ENCODE assay signal across 10 cellular contexts in genomic region chr21:36542312-36543101, GRCh38.
DNase-seq lines count a peak whose midpoint lies in the region; ATAC-seq and TF ChIP-seq lines count a peak whose summit lies in the region.
"Had no signal": no experiment of that assay in that cellular context is flagged by ENCODE, and none has a peak within 500 bp of the region (broad histone marks: within the 10 kb centered on the region; RNA-seq: fewer than 3 reads in every experiment).

No MANE protein-coding gene starts in this region.

- H3K9ac ChIP-seq in iPS-20b (ENCODE audit: low read depth, low read length), result 0 out of 2 replicates have a peak overlapping the region, but pooled peaks have one; percentile 24

- ATAC-seq in GM18508 (IDR thresholded peaks at IDR 0.05; ENCODE audit: insufficient read depth, unreplicated experiment), result peak; percentile 52
- peak; percentile 46 for ATAC-seq in GM21526 (IDR thresholded peaks at IDR 0.05; ENCODE audit: low FRiP score, unreplicated experiment)
- ATAC-seq in HG03521 (IDR thresholded peaks at IDR 0.05; ENCODE audit: unreplicated experiment), result peak; percentile 43
- ATAC-seq: Panc1 had no signal

- no peak for TF ChIP-seq CTCF in osteocyte (IDR thresholded peaks at IDR 0.05)

- H3K4me3 ChIP-seq in iPS-20b (ENCODE audit: low read length), result peak overlapping the region; percentile 45; the same call in 1 of the 2 replicates
- H3K4me3 ChIP-seq: lower lobe of right lung had no signal

- no peak overlapping the region for H3K4me3 Mint-ChIP-seq in osteocyte (ENCODE audit: unreplicated experiment)

- H3K27ac Mint-ChIP-seq in osteocyte (ENCODE audit: unreplicated experiment), result no peak overlapping the region

- no peaks in the 10 kb centered on the region for H3K9me3 ChIP-seq in iPS-20b (ENCODE audit: insufficient read depth, low read depth, low read length)
- H3K9me3 ChIP-seq: lower lobe of right lung had no signal

- no peak overlapping the region for H3K27ac ChIP-seq in iPS-20b (ENCODE audit: low read length)
- H3K27ac ChIP-seq: lower lobe of right lung had no signal

- H3K27me3 Mint-ChIP-seq in osteocyte (ENCODE audit: unreplicated experiment), result peaks cover 39% of the 10 kb centered on the region

- H3K4me1 ChIP-seq in iPS-20b (ENCODE audit: insufficient read depth, low read length), result no peaks in the 10 kb centered on the region; the same call in 1 of the 2 replicates
- H3K4me1 ChIP-seq: lower lobe of right lung had no signal

- H3K36me3 Mint-ChIP-seq in osteocyte (ENCODE audit: unreplicated experiment), result no peaks in the 10 kb centered on the region

- no peaks in the 10 kb centered on the region for H3K9me3 Mint-ChIP-seq in osteocyte (ENCODE audit: unreplicated experiment)

- H3K36me3 ChIP-seq in iPS-20b (ENCODE audit: insufficient read depth, low read depth, low read length), result no peaks in the 10 kb centered on the region
- H3K36me3 ChIP-seq: lower lobe of right lung had no signal

- DNase-seq in activated gamma-delta T cell treated with Interleukin-2 at 50 U/mL for 16 hours (no peak), ecto neural progenitor cell (ENCODE audit: low spot score) (no peak), osteocyte (ENCODE audit: extremely low spot score, unreplicated experiment) (no peak), NCI-H2107 (lab: John Stamatoyannopoulos, UW) (no peak)
- DNase-seq: lower lobe of right lung had no signal

- peaks cover 25% of the 10 kb centered on the region for H3K27me3 ChIP-seq in iPS-20b (ENCODE audit: insufficient read depth, low read length)

- H3K4me1 Mint-ChIP-seq in osteocyte (ENCODE audit: unreplicated experiment), result peaks cover 4% of the 10 kb centered on the region
